1 cellular context compared by ENCODE assay signal in the genomic region with DNA sequence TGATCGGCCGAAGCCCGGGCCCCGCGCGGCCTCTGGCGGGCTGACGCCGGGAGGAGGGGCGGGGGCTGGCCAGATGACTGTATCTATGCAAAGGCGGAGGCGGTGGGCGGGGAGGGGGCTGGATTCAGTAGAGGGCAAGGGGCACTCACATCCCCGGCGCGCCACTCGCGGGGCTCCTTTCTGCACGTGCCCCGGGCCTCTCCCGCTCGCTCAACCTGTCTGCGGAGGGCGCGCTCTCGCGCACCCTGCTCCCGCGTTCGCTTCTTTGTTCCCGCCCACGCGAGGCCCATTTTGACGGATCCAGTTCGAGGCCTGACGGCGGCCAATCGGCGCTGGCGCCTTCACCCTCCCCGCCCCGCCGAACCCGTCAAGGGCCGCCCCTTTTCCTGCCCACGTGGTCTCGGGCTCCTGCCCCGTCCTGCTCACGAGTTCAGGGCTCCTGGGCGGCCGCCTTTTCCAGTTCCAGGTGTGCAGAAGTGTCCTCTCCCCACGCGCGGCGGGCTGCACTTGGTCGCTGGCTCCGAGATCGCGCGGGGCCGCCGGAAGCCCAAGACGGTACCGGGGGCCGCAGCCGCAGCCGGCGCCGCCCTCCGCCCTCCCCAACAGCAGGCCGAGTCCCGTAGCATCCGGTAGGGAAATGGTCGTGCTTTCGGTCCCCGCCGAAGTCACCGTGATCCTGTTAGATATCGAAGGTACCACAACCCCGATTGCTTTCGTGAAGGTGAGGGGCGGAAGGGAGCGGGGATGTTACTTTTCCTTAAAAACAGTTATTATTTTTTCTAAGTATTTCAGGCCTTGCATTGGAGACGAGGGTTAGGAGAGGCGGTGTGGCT.
A peak's percentile ranks its signal among the peaks of the same experiment; 100 is the strongest.
TF ChIP-seq lines count a peak whose summit lies in the region.

Gene ENOPH1, plus strand, starts transcription at position 398 of the 833 bp plus-strand sequence. Its CDS starts 240 bp downstream, at position 638.
Gene HNRNPDL, minus strand, starts transcription at position 270 of the 833 bp plus-strand sequence. CDS start 772 bp downstream, outside the sequence.

TF ChIP-seq in HepG2, 621 proteins besides CTCF, POLR2A, EP300 and RAD21 (continued from another document and continues in another):
- TF ChIP-seq ZBTB44 (CRISPR knock-in tag; IDR thresholded peaks at IDR 0.05) (no peak), ZNF589 (CRISPR knock-in tag; conservative IDR thresholded peaks at IDR 0.05) (0 out of 2 replicates have a peak, but pooled peaks have one; percentile 56), CENPT (CRISPR knock-in tag; IDR thresholded peaks at IDR 0.05; ENCODE audit: low read depth) (peak; percentile 78; the same call in 1 of the 2 replicates), ZNF75D (CRISPR knock-in tag; IDR thresholded peaks at IDR 0.05; ENCODE audit: borderline replicate concordance) (0 out of 2 replicates have a peak, but pooled peaks have one; percentile 67), ZNF878 (CRISPR knock-in tag; IDR thresholded peaks at IDR 0.05) (peak; percentile 97), SKIL (CRISPR knock-in tag; IDR thresholded peaks at IDR 0.05; ENCODE audit: borderline replicate concordance) (peak; percentile 56), CC2D1A (CRISPR knock-in tag; IDR thresholded peaks at IDR 0.05) (0 out of 2 replicates have a peak, but pooled peaks have one; percentile 76), TOPORS (CRISPR knock-in tag; IDR thresholded peaks at IDR 0.05) (peak; percentile 85), SRF (IDR thresholded peaks at IDR 0.05; ENCODE audit: low read depth, low read length) (no peak), ZMYM2 (CRISPR knock-in tag; IDR thresholded peaks at IDR 0.05) (0 out of 2 replicates have a peak, but pooled peaks have one; percentile 47), PTBP1 (IDR thresholded peaks at IDR 0.05; ENCODE audit: low read depth, low read length, poor library complexity, severe bottlenecking) (no peak), MXI1 (IDR thresholded peaks at IDR 0.05; ENCODE audit: borderline replicate concordance, low read depth, low read length) (peak; percentile 93; the same call in 1 of the 3 replicates), FOXC1 (CRISPR knock-in tag; IDR thresholded peaks at IDR 0.05; ENCODE audit: borderline replicate concordance) (peak; percentile 98), RBM39 (IDR thresholded peaks at IDR 0.05; ENCODE audit: low read depth, low read length, poor library complexity, severe bottlenecking) (no peak), IKZF1 (IDR thresholded peaks at IDR 0.05) (no peak), RNF2 (conservative IDR thresholded peaks at IDR 0.05; ENCODE audit: low read depth) (peak; percentile 88), GTF3A (CRISPR knock-in tag; conservative IDR thresholded peaks at IDR 0.05) (peak; percentile 69; the same call in 1 of the 2 replicates), ZNF292 (CRISPR knock-in tag; IDR thresholded peaks at IDR 0.05; ENCODE audit: borderline replicate concordance, low read depth) (peak; percentile 62; the same call in 1 of the 2 replicates), TBX2 (CRISPR knock-in tag; IDR thresholded peaks at IDR 0.05; ENCODE audit: borderline replicate concordance) (peak; percentile 73; the same call in 1 of the 2 replicates), MEIS2 (CRISPR knock-in tag; IDR thresholded peaks at IDR 0.05) (peak; percentile 95), ZNF773 (CRISPR knock-in tag; IDR thresholded peaks at IDR 0.05; ENCODE audit: borderline replicate concordance) (no peak), THAP9 (CRISPR knock-in tag; IDR thresholded peaks at IDR 0.05; ENCODE audit: borderline replicate concordance) (peak; percentile 64; the same call in 1 of the 2 replicates), ZZZ3 (CRISPR knock-in tag; IDR thresholded peaks at IDR 0.05; ENCODE audit: borderline replicate concordance) (no peak), KDM2A (CRISPR knock-in tag; IDR thresholded peaks at IDR 0.05; ENCODE audit: borderline replicate concordance, low read depth) (peak; percentile 72), LBX2 (CRISPR knock-in tag; IDR thresholded peaks at IDR 0.05; ENCODE audit: borderline replicate concordance) (peak; percentile 54; the same call in 1 of the 2 replicates), DNMT3B (CRISPR knock-in tag; conservative IDR thresholded peaks at IDR 0.05) (peak; percentile 74; the same call in 1 of the 2 replicates), IKZF5 (CRISPR knock-in tag; IDR thresholded peaks at IDR 0.05) (peak; percentile 79), SETDB1 (CRISPR knock-in tag; IDR thresholded peaks at IDR 0.05; ENCODE audit: borderline replicate concordance) (no peak), ZBTB1 (CRISPR knock-in tag; IDR thresholded peaks at IDR 0.05; ENCODE audit: borderline replicate concordance) (no peak), ZNF350 (CRISPR knock-in tag; IDR thresholded peaks at IDR 0.05; ENCODE audit: borderline replicate concordance, low read depth) (peak; percentile 32; the same call in 1 of the 2 replicates), CREB1 (IDR thresholded peaks at IDR 0.05) (peak; percentile 71), CREB1 (CRISPR knock-in tag; IDR thresholded peaks at IDR 0.05) (peak; percentile 45; the same call in 1 of the 2 replicates), SIX4 (CRISPR knock-in tag; IDR thresholded peaks at IDR 0.05) (peak; percentile 57; the same call in 1 of the 2 replicates), CHD4 (IDR thresholded peaks at IDR 0.05; ENCODE audit: borderline replicate concordance, low read length) (no peak), SIX1 (CRISPR knock-in tag; IDR thresholded peaks at IDR 0.05; ENCODE audit: borderline replicate concordance) (peak; percentile 36; the same call in 1 of the 2 replicates), AGO1 (IDR thresholded peaks at IDR 0.05; ENCODE audit: low read depth, low read length, poor library complexity, severe bottlenecking) (no peak)
- TF ChIP-seq, protein P1, sequence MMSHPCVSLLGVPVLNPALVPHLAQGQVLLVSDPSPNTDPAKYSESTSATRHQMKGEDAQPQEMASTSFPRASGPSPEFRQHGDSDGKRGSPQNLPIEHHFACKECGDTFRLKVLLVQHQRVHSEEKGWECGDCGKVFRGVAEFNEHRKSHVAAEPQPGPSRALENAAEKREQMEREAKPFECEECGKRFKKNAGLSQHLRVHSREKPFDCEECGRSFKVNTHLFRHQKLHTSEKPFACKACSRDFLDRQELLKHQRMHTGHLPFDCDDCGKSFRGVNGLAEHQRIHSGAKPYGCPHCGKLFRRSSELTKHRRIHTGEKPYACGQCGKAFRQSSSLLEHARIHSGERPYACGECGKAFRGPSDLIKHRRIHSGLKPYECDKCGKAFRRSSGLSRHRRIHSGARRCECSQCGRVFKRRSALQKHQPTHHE (CRISPR knock-in tag; IDR thresholded peaks at IDR 0.05; ENCODE audit: borderline replicate concordance): no peak; the same call in none of the 2 replicates
- TF ChIP-seq, protein P2, sequence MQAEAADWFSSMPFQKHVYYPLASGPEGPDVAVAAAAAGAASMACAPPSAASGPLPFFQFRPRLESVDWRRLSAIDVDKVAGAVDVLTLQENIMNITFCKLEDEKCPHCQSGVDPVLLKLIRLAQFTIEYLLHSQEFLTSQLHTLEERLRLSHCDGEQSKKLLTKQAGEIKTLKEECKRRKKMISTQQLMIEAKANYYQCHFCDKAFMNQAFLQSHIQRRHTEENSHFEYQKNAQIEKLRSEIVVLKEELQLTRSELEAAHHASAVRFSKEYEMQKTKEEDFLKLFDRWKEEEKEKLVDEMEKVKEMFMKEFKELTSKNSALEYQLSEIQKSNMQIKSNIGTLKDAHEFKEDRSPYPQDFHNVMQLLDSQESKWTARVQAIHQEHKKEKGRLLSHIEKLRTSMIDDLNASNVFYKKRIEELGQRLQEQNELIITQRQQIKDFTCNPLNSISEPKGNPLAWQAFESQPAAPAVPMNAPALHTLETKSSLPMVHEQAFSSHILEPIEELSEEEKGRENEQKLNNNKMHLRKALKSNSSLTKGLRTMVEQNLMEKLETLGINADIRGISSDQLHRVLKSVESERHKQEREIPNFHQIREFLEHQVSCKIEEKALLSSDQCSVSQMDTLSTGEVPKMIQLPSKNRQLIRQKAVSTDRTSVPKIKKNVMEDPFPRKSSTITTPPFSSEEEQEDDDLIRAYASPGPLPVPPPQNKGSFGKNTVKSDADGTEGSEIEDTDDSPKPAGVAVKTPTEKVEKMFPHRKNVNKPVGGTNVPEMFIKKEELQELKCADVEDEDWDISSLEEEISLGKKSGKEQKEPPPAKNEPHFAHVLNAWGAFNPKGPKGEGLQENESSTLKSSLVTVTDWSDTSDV (CRISPR knock-in tag; IDR thresholded peaks at IDR 0.05): no peak
